15 cellular contexts compared by ENCODE assay signal in the genomic region with DNA sequence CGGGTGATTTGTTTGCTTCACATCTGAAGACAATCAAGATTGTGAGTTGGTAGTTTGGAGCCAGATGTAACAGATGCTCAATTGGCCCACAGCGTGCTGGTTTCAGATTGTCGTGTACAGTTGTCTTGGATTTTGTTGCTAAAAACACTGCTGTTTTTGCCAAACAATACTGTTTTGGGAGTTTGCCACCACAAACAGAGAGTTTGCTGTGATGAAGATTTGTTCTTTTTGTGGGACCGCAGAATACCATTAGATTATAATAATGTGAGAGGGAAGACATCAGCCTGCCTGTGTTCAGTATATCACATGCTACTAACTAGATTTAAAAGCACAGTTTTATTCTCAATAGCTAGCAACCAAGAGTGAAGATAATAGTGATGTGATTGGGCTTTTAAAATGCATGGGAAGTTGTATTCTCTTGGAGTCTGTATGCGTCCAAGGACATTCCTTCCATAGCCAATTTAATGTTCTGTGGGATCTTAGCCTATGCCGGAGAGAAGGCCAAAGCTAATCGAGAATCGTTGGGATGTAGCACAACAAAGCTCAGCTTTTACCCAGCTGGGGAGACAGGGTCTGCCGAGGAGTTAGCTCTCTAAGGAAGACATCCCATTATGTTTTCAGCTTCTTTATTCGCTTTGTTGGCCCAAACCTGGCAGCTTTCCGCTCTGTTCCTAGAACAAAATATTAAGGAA. TPM values are rescaled to one million over a fixed set of nuclear protein-coding genes. Genes with fewer than 3 reads are reported as not detected.
DNase-seq lines count a peak whose midpoint lies in the region; ATAC-seq and TF ChIP-seq lines count a peak whose summit lies in the region.
"Had no signal": no experiment of that assay in that cellular context is flagged by ENCODE, and none has a peak within 500 bp of the region (broad histone marks: within the 10 kb centered on the region; RNA-seq: fewer than 3 reads in every experiment).

No MANE protein-coding gene starts in this region.

- H3K9me3 Mint-ChIP-seq in mesothelial cell of epicardium: no peaks in the 10 kb centered on the region
- no peaks in the 10 kb centered on the region for H3K9me3 Mint-ChIP-seq in activated CD8-positive, alpha-beta T cell treated with anti-CD3 and anti-CD28 coated beads, Interleukin-2, amount 10 ng/mL, durations not matched to agents 7 days and 5 days (ENCODE audit: insufficient read depth)
- H3K9me3 Mint-ChIP-seq: CD4-positive, alpha-beta T cell had no signal

- H3K36me3 ChIP-seq in esophagus squamous epithelium: no peaks in the 10 kb centered on the region
- H3K36me3 ChIP-seq in thoracic aorta: no peaks in the 10 kb centered on the region

- no peak for ATAC-seq in thoracic aorta (ENCODE audit: insufficient number of reproducible peaks, low FRiP score, low read depth)
- no peak for ATAC-seq in GM21360 (IDR thresholded peaks at IDR 0.05; ENCODE audit: unreplicated experiment)
- ATAC-seq in activated CD8-positive, alpha-beta T cell treated with anti-CD3 and anti-CD28 coated beads, Interleukin-2, amount 10 ng/mL, durations not matched to agents 7 days and 5 days: no peak

- H3K9me3 ChIP-seq in esophagus squamous epithelium (no peaks in the 10 kb centered on the region), thoracic aorta (no peaks in the 10 kb centered on the region)

- no peak overlapping the region for H3K4me3 Mint-ChIP-seq in mesothelial cell of epicardium
- H3K4me3 Mint-ChIP-seq in activated CD8-positive, alpha-beta T cell treated with anti-CD3 and anti-CD28 coated beads, Interleukin-2, amount 10 ng/mL, durations not matched to agents 7 days and 5 days: no peak overlapping the region
- H3K4me3 Mint-ChIP-seq: CD4-positive, alpha-beta T cell had no signal

- peaks cover 6% of the 10 kb centered on the region for H3K4me1 Mint-ChIP-seq in mesothelial cell of epicardium
- no peaks in the 10 kb centered on the region for H3K4me1 Mint-ChIP-seq in activated CD8-positive, alpha-beta T cell treated with anti-CD3 and anti-CD28 coated beads, Interleukin-2, amount 10 ng/mL, durations not matched to agents 7 days and 5 days (ENCODE audit: low read depth)

- intact Hi-C loops in esophagus squamous epithelium (cut with DNase I): no loop called here

- 65 to 82% methylated on average over 11 of the region's 11 CpGs for WGBS in esophagus squamous epithelium, 2 donors

- H3K4me1 ChIP-seq in esophagus squamous epithelium: peaks cover 0 to 23% (median 8%) of the 10 kb centered on the region in 3 donors
- peaks cover 17 to 36% of the 10 kb centered on the region in 2 donors for H3K4me1 ChIP-seq in thoracic aorta (ENCODE audit: control insufficient read depth in 1 of 2, low read depth in 2 of 2)

- peak overlapping the region; percentile 8 for H3K27ac Mint-ChIP-seq in mesothelial cell of epicardium
- H3K27ac Mint-ChIP-seq in activated CD8-positive, alpha-beta T cell treated with anti-CD3 and anti-CD28 coated beads, Interleukin-2, amount 10 ng/mL, durations not matched to agents 7 days and 5 days: no peak overlapping the region
- H3K27ac Mint-ChIP-seq: CD4-positive, alpha-beta T cell had no signal

- H3K4me3 ChIP-seq in esophagus squamous epithelium (peak overlapping the region in 1 of 4 donors; percentile 36), thoracic aorta (peak overlapping the region; percentile 20)

- TF ChIP-seq POLR2A in esophagus squamous epithelium (IDR thresholded peaks at IDR 0.05): no peak

- POLR2A ChIA-PET in activated CD8-positive, alpha-beta T cell treated with anti-CD3 and anti-CD28 coated beads, Interleukin-2, amount 10 ng/mL, durations not matched to agents 7 days and 5 days (lab: Charles Lee): no interaction called here

- H3K36me3 Mint-ChIP-seq in mesothelial cell of epicardium: no peaks in the 10 kb centered on the region
- H3K36me3 Mint-ChIP-seq in activated CD8-positive, alpha-beta T cell treated with anti-CD3 and anti-CD28 coated beads, Interleukin-2, amount 10 ng/mL, durations not matched to agents 7 days and 5 days (ENCODE audit: low read depth): no peaks in the 10 kb centered on the region

- peak overlapping the region in 3 of 4 donors; percentile 40 to 84 (median 84) for H3K27ac ChIP-seq in esophagus squamous epithelium
- H3K27ac ChIP-seq in thoracic aorta: peak overlapping the region; percentile 55 to 67
- H3K27ac ChIP-seq: KMS-11 had no signal

- DNase-seq in LHCN-M2 (ENCODE audit: low read depth) (peak; percentile 73), esophagus squamous epithelium (lab: John Stamatoyannopoulos, UW) (no peak), mesothelial cell of epicardium (ENCODE audit: low spot score in 2 of 2, unreplicated experiment in 2 of 2) (no peak), thoracic aorta (ENCODE audit: low spot score) (no peak), NCI-H748 (lab: John Stamatoyannopoulos, UW; ENCODE audit: unreplicated experiment) (no peak), GM19240 (ENCODE audit: insufficient read length, low spot score) (no peak)
- no peak for DNase-seq in activated CD8-positive, alpha-beta T cell treated with anti-CD3 and anti-CD28 coated beads, Interleukin-2, amount 10 ng/mL, durations not matched to agents 7 days and 5 days
- DNase-seq: activated CD4-positive, alpha-beta T cell treated with anti-CD3 and anti-CD28 coated beads, Interleukin-2, amount 50 U/mL, for 1 hour; CD4-positive, alpha-beta T cell; NCI-H748 treated with DMSO at 0.1 percent for 48 hours; nucleus accumbens; T1000 had no signal

- H3K27me3 Mint-ChIP-seq in mesothelial cell of epicardium (ENCODE audit: low read depth): peaks cover 9% of the 10 kb centered on the region
- peaks cover 4% of the 10 kb centered on the region for H3K27me3 Mint-ChIP-seq in activated CD8-positive, alpha-beta T cell treated with anti-CD3 and anti-CD28 coated beads, Interleukin-2, amount 10 ng/mL, durations not matched to agents 7 days and 5 days (ENCODE audit: low read depth)

- CTCF ChIA-PET in activated CD8-positive, alpha-beta T cell treated with anti-CD3 and anti-CD28 coated beads, Interleukin-2, amount 10 ng/mL, durations not matched to agents 7 days and 5 days (lab: Charles Lee): no interaction called here

- no peak for TF ChIP-seq CTCF in esophagus squamous epithelium (IDR thresholded peaks at IDR 0.05)
- TF ChIP-seq CTCF in mesothelial cell of epicardium (IDR thresholded peaks at IDR 0.05; ENCODE audit: unreplicated experiment): no peak
- no peak for TF ChIP-seq CTCF in thoracic aorta (IDR thresholded peaks at IDR 0.05)

- H3K27me3 ChIP-seq in esophagus squamous epithelium (no peaks in the 10 kb centered on the region), thoracic aorta (replicated peaks; ENCODE audit: insufficient read depth) (no peaks in the 10 kb centered on the region)

RNA-seq across cellular contexts. Expression of gene ITGA8, which starts 18.7 kb away (rescaled TPM):
- not detected in 2 replicates for total RNA-seq in LHCN-M2 (2014; rRNA removed)
- polyA plus RNA-seq in LHCN-M2 (2012): not detected
- 10 to 100 TPM in 2 of 4 donors, 1 to 10 TPM in 2; 1.0 to 22.5 (median 7.5) TPM for total RNA-seq in esophagus squamous epithelium
- 19.2 to 21.8 TPM (median 21.7 TPM) in 3 replicates for total RNA-seq in mesothelial cell of epicardium
- 1,000 to 10,000 TPM; 1,137 to 1,173 TPM for total RNA-seq in thoracic aorta
- total RNA-seq in activated CD8-positive, alpha-beta T cell treated with anti-CD3 and anti-CD28 coated beads, Interleukin-2, amount 10 ng/mL, durations not matched to agents 7 days and 5 days: not detected
- total RNA-seq: astrocyte; CD4-positive, alpha-beta T cell had no signal

Comparison
In these comparisons a context has a peak if more than half of its experiments do, and no peak if none do; other contexts are left out.
1. RNA of gene ITGA8, which starts 18.7 kb away (total RNA-seq): 1,137 to 1,173 TPM in thoracic aorta; 19.2 to 21.8 TPM in mesothelial cell of epicardium, 1.0 to 22.5 TPM in esophagus squamous epithelium, not detected in LHCN-M2 and not detected in activated CD8-positive, alpha-beta T cell treated with anti-CD3 and anti-CD28 coated beads, Interleukin-2, amount 10 ng/mL, durations not matched to agents 7 days and 5 days; every median in the first group is over 10 times any median in the second.